In genomic region chr4:14749910-14750309, GRCh38 we compare ENCODE assay signal across 9 cellular contexts.
A peak's percentile ranks its signal among the peaks of the same experiment; 100 is the strongest.
DNase-seq lines count a peak whose midpoint lies in the region; ATAC-seq, FAIRE-seq and TF ChIP-seq lines count a peak whose summit lies in the region.
"Had no signal": no experiment of that assay in that cellular context is flagged by ENCODE, and none has a peak within 500 bp of the region (broad histone marks: within the 10 kb centered on the region; RNA-seq: fewer than 3 reads in every experiment).

No MANE protein-coding gene starts in this region.

- peak; percentile 85 to 88 for TF ChIP-seq RAD21 in liver (IDR thresholded peaks at IDR 0.05)

- in situ Hi-C loops in KBM-7 (cut with MboI; ENCODE audit: low pct_unique_long_range_greater_than_20kb, low sequenced_read_pairs), result no loop called here

- no peak overlapping the region for H3K9ac ChIP-seq in astrocyte (ENCODE audit: low read length)
- H3K9ac ChIP-seq in liver (ENCODE audit: low read depth in 1 of 2, low read length in 2 of 2), result no peak overlapping the region

- CTCF ChIA-PET in activated CD4-positive, alpha-beta T cell treated with anti-CD3 and anti-CD28 coated beads for 36 hours (lab: Charles Lee), result interaction anchor here (0.6 to 1.3 kb wide), 3 partner anchors 39 to 183 kb away, joined by 3 to 4 read pairs (median 3); no protein-coding TSS in a partner anchor
- CTCF ChIA-PET in activated CD4-positive, alpha-beta T cell treated with anti-CD3 and anti-CD28 coated beads, Interleukin-2, amount 10 ng/mL, durations not matched to agents 7 days and 5 days (lab: Charles Lee), result no interaction called here

- H3K9me3 Mint-ChIP-seq in activated CD4-positive, alpha-beta T cell treated with anti-CD3 and anti-CD28 coated beads for 36 hours (ENCODE audit: low read depth), result peaks cover 15% of the 10 kb centered on the region
- H3K9me3 Mint-ChIP-seq in activated CD4-positive, alpha-beta T cell treated with anti-CD3 and anti-CD28 coated beads, Interleukin-2, amount 10 ng/mL, durations not matched to agents 7 days and 5 days, result peaks cover 25% of the 10 kb centered on the region
- H3K9me3 Mint-ChIP-seq in astrocyte (ENCODE audit: unreplicated experiment) (peaks cover 22% of the 10 kb centered on the region), HFFc6 (peaks cover 39% of the 10 kb centered on the region)

- H3K27me3 Mint-ChIP-seq in activated CD4-positive, alpha-beta T cell treated with anti-CD3 and anti-CD28 coated beads for 36 hours, result peaks cover 5% of the 10 kb centered on the region
- H3K27me3 Mint-ChIP-seq in activated CD4-positive, alpha-beta T cell treated with anti-CD3 and anti-CD28 coated beads, Interleukin-2, amount 10 ng/mL, durations not matched to agents 7 days and 5 days, result peaks cover 1% of the 10 kb centered on the region
- H3K27me3 Mint-ChIP-seq in astrocyte (ENCODE audit: low read depth, unreplicated experiment) (peaks cover 8% of the 10 kb centered on the region), HFFc6 (ENCODE audit: insufficient read depth) (no peaks in the 10 kb centered on the region)

- intact Hi-C loops in activated CD4-positive, alpha-beta T cell treated with anti-CD3 and anti-CD28 coated beads for 36 hours (cut with DNase I, micrococcal nuclease), result loop anchor here in 1 of 2 experiments (1.0 kb wide), 1 partner anchor 38 kb away; no protein-coding TSS in a partner anchor

- no peak overlapping the region for H3K27ac Mint-ChIP-seq in activated CD4-positive, alpha-beta T cell treated with anti-CD3 and anti-CD28 coated beads for 36 hours
- H3K27ac Mint-ChIP-seq in activated CD4-positive, alpha-beta T cell treated with anti-CD3 and anti-CD28 coated beads, Interleukin-2, amount 10 ng/mL, durations not matched to agents 7 days and 5 days, result no peak overlapping the region
- H3K27ac Mint-ChIP-seq in astrocyte (ENCODE audit: unreplicated experiment) (no peak overlapping the region), HFFc6 (no peak overlapping the region)
- H3K27ac Mint-ChIP-seq: CD8-positive, alpha-beta T cell had no signal

- no peaks in the 10 kb centered on the region for H4K20me1 ChIP-seq in astrocyte (ENCODE audit: insufficient read depth, low read length)

- WGBS in liver, result 45% methylated on average over 2 of the region's 2 CpGs

- H3K9me3 ChIP-seq in astrocyte (ENCODE audit: insufficient read depth, low read depth, low read length), result peaks cover 7% of the 10 kb centered on the region
- peaks cover 3 to 6% (median 4%) of the 10 kb centered on the region in 4 donors for H3K9me3 ChIP-seq in liver (ENCODE audit: control insufficient read depth in 4 of 4, low read length in 3 of 4)

- no peak for ATAC-seq in activated CD4-positive, alpha-beta T cell treated with anti-CD3 and anti-CD28 coated beads for 36 hours
- no peak for ATAC-seq in HG03135 (IDR thresholded peaks at IDR 0.05; ENCODE audit: unreplicated experiment)
- ATAC-seq: CD8-positive, alpha-beta T cell had no signal

- no peaks in the 10 kb centered on the region for H3K79me2 ChIP-seq in astrocyte (ENCODE audit: insufficient read depth, low read length)

- H3K27me3 ChIP-seq in astrocyte (ENCODE audit: insufficient read depth, low read length) (no peaks in the 10 kb centered on the region), liver (ENCODE audit: control insufficient read depth in 4 of 4, insufficient read depth in 4 of 4, low read length in 3 of 4) (no peaks in the 10 kb centered on the region)

- H3K4me1 ChIP-seq in astrocyte (ENCODE audit: insufficient read depth, low read length) (no peaks in the 10 kb centered on the region), liver (ENCODE audit: control insufficient read depth in 4 of 4, insufficient read depth in 4 of 4, low read length in 3 of 4) (no peaks in the 10 kb centered on the region)

- no peak overlapping the region for H2AFZ ChIP-seq in astrocyte (ENCODE audit: low read depth, low read length)

- no peak overlapping the region for H3K4me3 Mint-ChIP-seq in activated CD4-positive, alpha-beta T cell treated with anti-CD3 and anti-CD28 coated beads for 36 hours
- no peak overlapping the region for H3K4me3 Mint-ChIP-seq in activated CD4-positive, alpha-beta T cell treated with anti-CD3 and anti-CD28 coated beads, Interleukin-2, amount 10 ng/mL, durations not matched to agents 7 days and 5 days
- H3K4me3 Mint-ChIP-seq in astrocyte (ENCODE audit: unreplicated experiment) (no peak overlapping the region), HFFc6 (no peak overlapping the region)
- H3K4me3 Mint-ChIP-seq: CD8-positive, alpha-beta T cell had no signal

- H3K4me1 Mint-ChIP-seq in activated CD4-positive, alpha-beta T cell treated with anti-CD3 and anti-CD28 coated beads for 36 hours, result no peaks in the 10 kb centered on the region
- H3K4me1 Mint-ChIP-seq in activated CD4-positive, alpha-beta T cell treated with anti-CD3 and anti-CD28 coated beads, Interleukin-2, amount 10 ng/mL, durations not matched to agents 7 days and 5 days, result no peaks in the 10 kb centered on the region
- H3K4me1 Mint-ChIP-seq in astrocyte (ENCODE audit: low read depth, unreplicated experiment) (no peaks in the 10 kb centered on the region), HFFc6 (ENCODE audit: low read depth) (no peaks in the 10 kb centered on the region)

- H3K4me3 ChIP-seq in astrocyte (ENCODE audit: insufficient read depth, low read depth, low read length) (no peak overlapping the region), liver (ENCODE audit: low read depth in 1 of 3, low read length in 3 of 3) (no peak overlapping the region)

- TF ChIP-seq CTCF in astrocyte (IDR thresholded peaks at IDR 0.05; ENCODE audit: insufficient read depth, low read depth, low read length), result peak; percentile 13
- peak; percentile 61 for TF ChIP-seq CTCF in liver (IDR thresholded peaks at IDR 0.05; ENCODE audit: low read depth, low read length, missing input control)
- no peak for TF ChIP-seq CTCF in HFFc6 (IDR thresholded peaks at IDR 0.05)

- H3K27ac ChIP-seq in astrocyte (ENCODE audit: low read depth, low read length) (no peak overlapping the region), liver (ENCODE audit: low read depth in 1 of 2, low read length in 2 of 2) (no peak overlapping the region)

- peaks cover 5% of the 10 kb centered on the region for H3K36me3 Mint-ChIP-seq in activated CD4-positive, alpha-beta T cell treated with anti-CD3 and anti-CD28 coated beads for 36 hours (ENCODE audit: low read depth)
- H3K36me3 Mint-ChIP-seq in activated CD4-positive, alpha-beta T cell treated with anti-CD3 and anti-CD28 coated beads, Interleukin-2, amount 10 ng/mL, durations not matched to agents 7 days and 5 days (ENCODE audit: low read depth), result no peaks in the 10 kb centered on the region
- peaks cover 2% of the 10 kb centered on the region for H3K36me3 Mint-ChIP-seq in astrocyte (ENCODE audit: low read depth, unreplicated experiment)
- H3K36me3 Mint-ChIP-seq in HFFc6 (ENCODE audit: low read depth), result no peaks in the 10 kb centered on the region; the same call in 1 of the 2 replicates
- H3K36me3 Mint-ChIP-seq: CD8-positive, alpha-beta T cell had no signal

- POLR2A ChIA-PET in activated CD4-positive, alpha-beta T cell treated with anti-CD3 and anti-CD28 coated beads for 36 hours (lab: Charles Lee), result no interaction called here
- POLR2A ChIA-PET in activated CD4-positive, alpha-beta T cell treated with anti-CD3 and anti-CD28 coated beads, Interleukin-2, amount 10 ng/mL, durations not matched to agents 7 days and 5 days (lab: Charles Lee), result no interaction called here

- FAIRE-seq in astrocyte (lab: Jason Lieb, UNC), result no peak

- no peaks in the 10 kb centered on the region for H3K36me3 ChIP-seq in astrocyte (ENCODE audit: insufficient read depth, low read length)
- H3K36me3 ChIP-seq in liver (ENCODE audit: control insufficient read depth in 4 of 4, insufficient read depth in 3 of 4, low read depth in 1 of 4, low read length in 3 of 4), result no peaks in the 10 kb centered on the region

- peak; percentile 56 for DNase-seq in activated CD4-positive, alpha-beta T cell treated with anti-CD3 and anti-CD28 coated beads for 36 hours
- DNase-seq in activated CD4-positive, alpha-beta T cell treated with anti-CD3 and anti-CD28 coated beads, Interleukin-2, amount 10 ng/mL, durations not matched to agents 7 days and 5 days, result no peak
- DNase-seq in KBM-7 (peak; percentile 9), astrocyte (ENCODE audit: low read depth) (peak; percentile 1), HFFc6 (no peak), T1000 (lab: John Stamatoyannopoulos, UW) (no peak)

- no peak overlapping the region for H3K4me2 ChIP-seq in astrocyte (ENCODE audit: low read length)

TF ChIP-seq in liver, 16 proteins besides CTCF, POLR2A, EP300 and RAD21 (continues in another document):
- no peak for TF ChIP-seq MAX (IDR thresholded peaks at IDR 0.05)
- no peak for TF ChIP-seq ATF3 (IDR thresholded peaks at IDR 0.05)
- no peak for TF ChIP-seq EGR1 (IDR thresholded peaks at IDR 0.05; ENCODE audit: low read depth in 2 of 2)
- no peak for TF ChIP-seq ZBTB33 (IDR thresholded peaks at IDR 0.05)
- TF ChIP-seq HNF4G (IDR thresholded peaks at IDR 0.05), result no peak
- no peak for TF ChIP-seq NR2F2 (IDR thresholded peaks at IDR 0.05)
- TF ChIP-seq GABPA (IDR thresholded peaks at IDR 0.05 in 1 of 2, conservative IDR thresholded peaks at IDR 0.05 in 1 of 2), result no peak
- no peak for TF ChIP-seq FOXA1 (IDR thresholded peaks at IDR 0.05)
- TF ChIP-seq SP1 (IDR thresholded peaks at IDR 0.05), result no peak
- TF ChIP-seq FOXA2 (IDR thresholded peaks at IDR 0.05), result no peak
- no peak for TF ChIP-seq RXRA (IDR thresholded peaks at IDR 0.05)
- TF ChIP-seq HNF4A (conservative IDR thresholded peaks at IDR 0.05), result no peak
- no peak for TF ChIP-seq JUND (IDR thresholded peaks at IDR 0.05)

Comparison
In these comparisons a context has a peak if more than half of its experiments do, and no peak if none do; other contexts are left out.
1. DNase-seq: peak in activated CD4-positive, alpha-beta T cell treated with anti-CD3 and anti-CD28 coated beads for 36 hours (single experiment), KBM-7 (single experiment) and astrocyte (single experiment); none in activated CD4-positive, alpha-beta T cell treated with anti-CD3 and anti-CD28 coated beads, Interleukin-2, amount 10 ng/mL, durations not matched to agents 7 days and 5 days (single experiment), HFFc6 (single experiment) and T1000 (single experiment).